In genomic region chr5:73454379-73455036, GRCh38 we compare ENCODE assay signal across 8 cellular contexts. TPM values are rescaled to one million over a fixed set of nuclear protein-coding genes. Genes with fewer than 3 reads are reported as not detected.
DNase-seq lines count a peak whose midpoint lies in the region; ATAC-seq and TF ChIP-seq lines count a peak whose summit lies in the region.

No MANE protein-coding gene starts in this region.

- H3K4me1 Mint-ChIP-seq in natural killer cell = peaks cover 6 to 7% of the 10 kb centered on the region in 2 donors
- peaks cover 5 to 6% of the 10 kb centered on the region in 2 donors for H3K4me1 Mint-ChIP-seq in natural killer cell treated with Interleukin-12 subunit alpha and Interleukin-12 subunit beta and Interleukin-15 and Interleukin-18, amount 100 ng/mL, for 72 hours (ENCODE audit: low read depth in 2 of 2)

- H3K36me3 Mint-ChIP-seq in natural killer cell = peaks cover 8% of the 10 kb centered on the region
- H3K36me3 Mint-ChIP-seq in natural killer cell treated with Interleukin-12 subunit alpha and Interleukin-12 subunit beta and Interleukin-15 and Interleukin-18, amount 100 ng/mL, for 72 hours = peaks cover 8% of the 10 kb centered on the region

- H3K4me3 ChIP-seq in WI38 (ENCODE audit: low read depth, low read length) (no peak overlapping the region), fibroblast of villous mesenchyme (ENCODE audit: low read depth, low read length) (no peak overlapping the region)

- H3K27ac Mint-ChIP-seq in natural killer cell = no peak overlapping the region
- H3K27ac Mint-ChIP-seq in natural killer cell treated with Interleukin-12 subunit alpha and Interleukin-12 subunit beta and Interleukin-15 and Interleukin-18, amount 100 ng/mL, for 72 hours = no peak overlapping the region

- no peaks in the 10 kb centered on the region for H3K9me3 Mint-ChIP-seq in natural killer cell
- H3K9me3 Mint-ChIP-seq in natural killer cell treated with Interleukin-12 subunit alpha and Interleukin-12 subunit beta and Interleukin-15 and Interleukin-18, amount 100 ng/mL, for 72 hours = peaks cover 3% of the 10 kb centered on the region

- no peak overlapping the region for H3K4me3 Mint-ChIP-seq in natural killer cell
- no peak overlapping the region for H3K4me3 Mint-ChIP-seq in natural killer cell treated with Interleukin-12 subunit alpha and Interleukin-12 subunit beta and Interleukin-15 and Interleukin-18, amount 100 ng/mL, for 72 hours

- TF ChIP-seq CTCF in natural killer cell (IDR thresholded peaks at IDR 0.05) = peak; percentile 72
- peak; percentile 83 for TF ChIP-seq CTCF in WI38 (IDR thresholded peaks at IDR 0.05; ENCODE audit: low read depth, low read length)
- TF ChIP-seq CTCF in fibroblast of villous mesenchyme (IDR thresholded peaks at IDR 0.05; ENCODE audit: insufficient read depth, low read depth, low read length) = peak; percentile 93

- DNase-seq in natural killer cell (no peak), NCI-H2107 (lab: John Stamatoyannopoulos, UW) (peak; percentile 53), fibroblast of villous mesenchyme (ENCODE audit: low read depth) (peak; percentile 42), renal cortical epithelial cell (ENCODE audit: low read depth) (peak; percentile 77)
- DNase-seq in natural killer cell treated with Interleukin-12 subunit alpha and Interleukin-12 subunit beta and Interleukin-15 and Interleukin-18, amount 100 ng/mL, for 72 hours (ENCODE audit: low spot score) = no peak

- peaks cover 53 to 76% of the 10 kb centered on the region in 2 donors for H3K27me3 Mint-ChIP-seq in natural killer cell (ENCODE audit: low read depth in 2 of 2)
- H3K27me3 Mint-ChIP-seq in natural killer cell treated with Interleukin-12 subunit alpha and Interleukin-12 subunit beta and Interleukin-15 and Interleukin-18, amount 100 ng/mL, for 72 hours = peaks cover 38 to 71% of the 10 kb centered on the region in 2 donors

- intact Hi-C loops in natural killer cell (cut with micrococcal nuclease) = loop anchor here (10.0 kb wide), 1 partner anchor 380 kb away; no protein-coding TSS in a partner anchor

- ATAC-seq in natural killer cell (peak; percentile 63 to 68 (median 65)), HG02678 (IDR thresholded peaks at IDR 0.05; ENCODE audit: unreplicated experiment) (peak; percentile 79), GM21528 (IDR thresholded peaks at IDR 0.05; ENCODE audit: low FRiP score, unreplicated experiment) (no peak)
- no peak for ATAC-seq in natural killer cell treated with Interleukin-12 subunit alpha and Interleukin-12 subunit beta and Interleukin-15 and Interleukin-18, amount 100 ng/mL, for 72 hours

RNA-seq across cellular contexts. Expression of gene FOXD1, which starts 5.9 kb away (rescaled TPM):
- total RNA-seq in natural killer cell = under 1 TPM; 0.31 to 0.63 (median 0.41) TPM
- total RNA-seq in natural killer cell treated with Interleukin-12 subunit alpha and Interleukin-12 subunit beta and Interleukin-15 and Interleukin-18, amount 100 ng/mL, for 72 hours = 1 to 10 TPM; 1.5 to 2.0 TPM
- total RNA-seq in fibroblast of villous mesenchyme = 2.2 and 6.1 TPM in 2 replicates
- total RNA-seq in renal cortical epithelial cell = 7.3 and 9.6 TPM in 2 replicates

RNA-seq across cellular contexts. Expression of gene BTF3, which starts 43.7 kb away (rescaled TPM):
- total RNA-seq in natural killer cell = 100 to 1,000 TPM; 364 to 423 (median 391) TPM
- total RNA-seq in natural killer cell treated with Interleukin-12 subunit alpha and Interleukin-12 subunit beta and Interleukin-15 and Interleukin-18, amount 100 ng/mL, for 72 hours = 100 to 1,000 TPM; 426 to 537 TPM
- total RNA-seq in fibroblast of villous mesenchyme = 216 and 232 TPM in 2 replicates
- 267 and 336 TPM in 2 replicates for total RNA-seq in renal cortical epithelial cell

Comparison
In these comparisons a context has a peak if more than half of its experiments do, and no peak if none do; other contexts are left out.
1. ATAC-seq: peak in natural killer cell (3 of 3) and HG02678 (single experiment); none in natural killer cell treated with Interleukin-12 subunit alpha and Interleukin-12 subunit beta and Interleukin-15 and Interleukin-18, amount 100 ng/mL, for 72 hours (0 of 2) and GM21528 (single experiment).
2. DNase-seq: peak in NCI-H2107 (single experiment), fibroblast of villous mesenchyme (single experiment) and renal cortical epithelial cell (single experiment); none in natural killer cell (single experiment) and natural killer cell treated with Interleukin-12 subunit alpha and Interleukin-12 subunit beta and Interleukin-15 and Interleukin-18, amount 100 ng/mL, for 72 hours (single experiment).
3. Peak in every context shown above with its lines, with median percentiles within 50 percentile points of each other: CTCF ChIP-seq.